26 cellular contexts compared by ENCODE assay signal in genomic region chr19:51695088-51695487, GRCh38. TPM values are rescaled to one million over a fixed set of nuclear protein-coding genes. Genes with fewer than 3 reads are reported as not detected.
"Had no signal": no experiment of that assay in that cellular context is flagged by ENCODE, and none has a peak within 500 bp of the region (broad histone marks: within the 10 kb centered on the region; RNA-seq: fewer than 3 reads in every experiment).

No MANE protein-coding gene starts in this region.

- H3K36me3 ChIP-seq: colonic mucosa had no signal

- H3K27ac ChIP-seq: ascending aorta, colonic mucosa, thoracic aorta, WERI-Rb-1 had no signal

- H3K9me3 Mint-ChIP-seq: activated CD4-positive, alpha-beta T cell treated with anti-CD3 and anti-CD28 coated beads, Interleukin-2, amount 10 ng/mL, durations not matched to agents 7 days and 5 days; central memory CD8-positive, alpha-beta T cell; effector memory CD8-positive, alpha-beta T cell; stimulated activated naive B cell treated with anti-CD40 and anti-IgM and Interleukin-4, amounts not matched to agents 10 μg/mL and 1 μg/mL and 100 μg/mL, for 72 hours had no signal

- H3K27me3 ChIP-seq: adrenal gland, ascending aorta, colonic mucosa, dorsolateral prefrontal cortex, upper lobe of left lung had no signal

- H3K27ac Mint-ChIP-seq: activated CD4-positive, alpha-beta T cell treated with anti-CD3 and anti-CD28 coated beads, Interleukin-2, amount 10 ng/mL, durations not matched to agents 7 days and 5 days; activated naive CD8-positive, alpha-beta T cell; effector memory CD8-positive, alpha-beta T cell; progenitor cell of endocrine pancreas; stimulated activated naive B cell treated with anti-CD40 and anti-IgM and Interleukin-4, amounts not matched to agents 10 μg/mL and 1 μg/mL and 100 μg/mL, for 72 hours had no signal

- H3K36me3 Mint-ChIP-seq: activated naive CD8-positive, alpha-beta T cell; stimulated activated naive B cell treated with anti-CD40 and anti-IgM and Interleukin-4, amounts not matched to agents 10 μg/mL and 1 μg/mL and 100 μg/mL, for 72 hours had no signal

- DNase-seq: activated CD4-positive, alpha-beta T cell treated with anti-CD3 and anti-CD28 coated beads, Interleukin-2, amount 10 ng/mL, durations not matched to agents 7 days and 5 days; activated CD4-positive, CD25-positive, alpha-beta regulatory T cell treated with anti-CD3 and anti-CD28 coated beads, Interleukin-2, amount 50 U/mL, for 72 hours; activated T-cell treated with anti-CD3 and anti-CD28 coated beads, Interleukin-2, amount 50 U/mL, for 1 hour; colonic mucosa; dorsolateral prefrontal cortex; effector memory CD8-positive, alpha-beta T cell; heart right ventricle; islet precursor cell; left cardiac atrium; mesenchymal stem cell; mucosa of descending colon; retina; stimulated activated CD4-positive, alpha-beta T cell treated with anti-CD3 and anti-CD28 coated beads, Interleukin-2, amount 100 ng/mL, for 48 hours; stimulated activated CD8-positive, alpha-beta memory T cell treated with anti-CD3 and anti-CD28 coated beads, Interleukin-4, amount 100 ng/mL, for 48 hours; stimulated activated naive B cell treated with anti-CD40 and anti-IgM and Interleukin-4, amounts not matched to agents 10 μg/mL and 1 μg/mL and 100 μg/mL, for 72 hours; upper lobe of left lung; WERI-Rb-1 had no signal

- H3K9me3 ChIP-seq: adrenal gland, ascending aorta, colonic mucosa, heart right ventricle, mucosa of descending colon, thoracic aorta, upper lobe of left lung had no signal

- H3K27me3 Mint-ChIP-seq: activated CD4-positive, alpha-beta T cell treated with anti-CD3 and anti-CD28 coated beads, Interleukin-2, amount 10 ng/mL, durations not matched to agents 7 days and 5 days; activated naive CD8-positive, alpha-beta T cell; progenitor cell of endocrine pancreas had no signal

- H3K4me1 Mint-ChIP-seq: central memory CD8-positive, alpha-beta T cell had no signal

- ATAC-seq: effector memory CD8-positive, alpha-beta T cell; heart right ventricle; left cardiac atrium; mucosa of descending colon; stimulated activated naive B cell treated with anti-CD40 and anti-IgM and Interleukin-4, amounts not matched to agents 10 μg/mL and 1 μg/mL and 100 μg/mL, for 72 hours had no signal

- H3K4me1 ChIP-seq: colonic mucosa had no signal

- H3K4me3 ChIP-seq: adrenal gland, ascending aorta, colonic mucosa, dorsolateral prefrontal cortex, heart right ventricle, mucosa of descending colon, thoracic aorta, upper lobe of left lung had no signal

- H3K4me3 Mint-ChIP-seq: activated CD4-positive, alpha-beta T cell treated with anti-CD3 and anti-CD28 coated beads, Interleukin-2, amount 10 ng/mL, durations not matched to agents 7 days and 5 days; activated naive CD8-positive, alpha-beta T cell; central memory CD8-positive, alpha-beta T cell; effector memory CD8-positive, alpha-beta T cell; stimulated activated naive B cell treated with anti-CD40 and anti-IgM and Interleukin-4, amounts not matched to agents 10 μg/mL and 1 μg/mL and 100 μg/mL, for 72 hours had no signal

RNA-seq across cellular contexts. Expression of gene HAS1, which starts 28.7 kb away (rescaled TPM):
- total RNA-seq: activated CD4-positive, alpha-beta T cell treated with anti-CD3 and anti-CD28 coated beads, Interleukin-2, amount 10 ng/mL, durations not matched to agents 7 days and 5 days; fibroblast of villous mesenchyme; progenitor cell of endocrine pancreas; T-helper 2 cell treated with Interferon-gamma antibody and Interleukin-4, amounts not matched to agents 100 ng/mL and 5 ng/mL, for 36 hours had no signal
- polyA plus RNA-seq: neural cell had no signal

RNA-seq across cellular contexts. Expression of gene SIGLEC14, which starts 48.5 kb away (rescaled TPM):
- total RNA-seq: activated CD4-positive, alpha-beta T cell treated with anti-CD3 and anti-CD28 coated beads, Interleukin-2, amount 10 ng/mL, durations not matched to agents 7 days and 5 days; fibroblast of villous mesenchyme; progenitor cell of endocrine pancreas; T-helper 2 cell treated with Interferon-gamma antibody and Interleukin-4, amounts not matched to agents 100 ng/mL and 5 ng/mL, for 36 hours had no signal
- polyA plus RNA-seq: neural cell had no signal

RNA-seq across cellular contexts. Expression of gene FPR1, which starts 56.6 kb away (rescaled TPM):
- total RNA-seq: activated CD4-positive, alpha-beta T cell treated with anti-CD3 and anti-CD28 coated beads, Interleukin-2, amount 10 ng/mL, durations not matched to agents 7 days and 5 days; fibroblast of villous mesenchyme; progenitor cell of endocrine pancreas; T-helper 2 cell treated with Interferon-gamma antibody and Interleukin-4, amounts not matched to agents 100 ng/mL and 5 ng/mL, for 36 hours had no signal
- polyA plus RNA-seq: neural cell had no signal
